ENCODE assay signal across 17 cellular contexts in the genomic region with DNA sequence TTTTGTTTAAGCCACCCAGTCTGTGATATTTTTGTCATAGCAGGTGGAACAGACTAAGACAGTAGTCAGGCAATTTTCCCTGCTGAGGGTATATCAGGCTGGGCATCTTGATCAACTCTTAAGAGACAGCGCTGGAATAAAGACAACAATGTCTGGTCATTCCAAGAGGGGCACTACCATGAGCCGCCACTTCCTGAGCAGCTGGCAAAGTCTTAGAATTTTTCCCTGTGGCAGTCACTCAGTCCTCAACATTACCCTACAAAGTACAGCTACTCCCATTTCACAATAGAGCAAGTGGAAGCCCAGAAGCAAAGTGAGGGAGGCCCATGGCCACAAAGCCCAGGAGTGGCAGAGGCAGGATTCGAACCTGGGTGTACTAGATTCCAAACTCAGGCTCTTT.
"Had no signal": no experiment of that assay in that cellular context is flagged by ENCODE, and none has a peak within 500 bp of the region (broad histone marks: within the 10 kb centered on the region; RNA-seq: fewer than 3 reads in every experiment).

No MANE protein-coding gene starts in this region.

- H3K36me3 Mint-ChIP-seq: memory B cell; natural killer cell treated with Interleukin-12 subunit alpha and Interleukin-12 subunit beta and Interleukin-15 and Interleukin-18, amount 100 ng/mL, for 72 hours had no signal

- H3K27me3 ChIP-seq: upper lobe of left lung had no signal

- DNase-seq: activated CD4-positive, alpha-beta T cell treated with anti-CD3 and anti-CD28 coated beads, Interleukin-2, amount 10 ng/mL, durations not matched to agents 7 days and 5 days; activated CD8-positive, alpha-beta memory T cell treated with anti-CD3 and anti-CD28 coated beads, Interleukin-2, amount 50 U/mL, for 48 hours; activated gamma-delta T cell treated with Interleukin-2 at 50 U/mL for 16 hours; activated naive CD8-positive, alpha-beta T cell treated with anti-CD3 and anti-CD28 coated beads for 36 hours; activated T-cell treated with anti-CD3 and anti-CD28 coated beads, Interleukin-2, amount 50 U/mL, for 72 hours; anterior cingulate cortex; hippocampal formation; nucleus accumbens; right cardiac atrium; small intestine; stimulated activated CD4-positive, alpha-beta T cell treated with anti-CD3 and anti-CD28 coated beads, Interleukin-4, amount 100 ng/mL, for 24 hours; stimulated activated naive CD4-positive, alpha-beta T cell; upper lobe of left lung had no signal

- H3K9me3 ChIP-seq: prostate gland, upper lobe of left lung had no signal

- H3K4me3 Mint-ChIP-seq: activated CD4-positive, alpha-beta T cell treated with anti-CD3 and anti-CD28 coated beads, Interleukin-2, amount 10 ng/mL, durations not matched to agents 7 days and 5 days; activated naive CD8-positive, alpha-beta T cell treated with anti-CD3 and anti-CD28 coated beads for 36 hours; activated T-cell treated with anti-CD3 and anti-CD28 coated beads, Interleukin-2, amount 50 U/mL, for 72 hours; memory B cell; natural killer cell treated with Interleukin-12 subunit alpha and Interleukin-12 subunit beta and Interleukin-15 and Interleukin-18, amount 100 ng/mL, for 72 hours; T-helper 2 cell treated with Interferon-gamma antibody and Interleukin-4, amounts not matched to agents 5 μg/mL and 100 μg/mL, for 36 hours had no signal

- H3K9me3 Mint-ChIP-seq: activated CD4-positive, alpha-beta T cell treated with anti-CD3 and anti-CD28 coated beads, Interleukin-2, amount 10 ng/mL, durations not matched to agents 7 days and 5 days; activated naive CD8-positive, alpha-beta T cell treated with anti-CD3 and anti-CD28 coated beads for 36 hours; activated T-cell treated with anti-CD3 and anti-CD28 coated beads, Interleukin-2, amount 50 U/mL, for 72 hours; memory B cell; natural killer cell treated with Interleukin-12 subunit alpha and Interleukin-12 subunit beta and Interleukin-15 and Interleukin-18, amount 100 ng/mL, for 72 hours; T-helper 2 cell treated with Interferon-gamma antibody and Interleukin-4, amounts not matched to agents 5 μg/mL and 100 μg/mL, for 36 hours had no signal

- H3K27me3 Mint-ChIP-seq: activated naive CD8-positive, alpha-beta T cell treated with anti-CD3 and anti-CD28 coated beads for 36 hours had no signal

- H3K27ac Mint-ChIP-seq: activated CD4-positive, alpha-beta T cell treated with anti-CD3 and anti-CD28 coated beads, Interleukin-2, amount 10 ng/mL, durations not matched to agents 7 days and 5 days; activated naive CD8-positive, alpha-beta T cell treated with anti-CD3 and anti-CD28 coated beads for 36 hours; activated T-cell treated with anti-CD3 and anti-CD28 coated beads, Interleukin-2, amount 50 U/mL, for 72 hours; memory B cell; natural killer cell treated with Interleukin-12 subunit alpha and Interleukin-12 subunit beta and Interleukin-15 and Interleukin-18, amount 100 ng/mL, for 72 hours; T-helper 2 cell treated with Interferon-gamma antibody and Interleukin-4, amounts not matched to agents 5 μg/mL and 100 μg/mL, for 36 hours had no signal

- H3K4me1 Mint-ChIP-seq: activated naive CD8-positive, alpha-beta T cell treated with anti-CD3 and anti-CD28 coated beads for 36 hours; memory B cell had no signal

- H3K27ac ChIP-seq: upper lobe of left lung had no signal

- H3K4me3 ChIP-seq: prostate gland, upper lobe of left lung had no signal
